In the genomic region with DNA sequence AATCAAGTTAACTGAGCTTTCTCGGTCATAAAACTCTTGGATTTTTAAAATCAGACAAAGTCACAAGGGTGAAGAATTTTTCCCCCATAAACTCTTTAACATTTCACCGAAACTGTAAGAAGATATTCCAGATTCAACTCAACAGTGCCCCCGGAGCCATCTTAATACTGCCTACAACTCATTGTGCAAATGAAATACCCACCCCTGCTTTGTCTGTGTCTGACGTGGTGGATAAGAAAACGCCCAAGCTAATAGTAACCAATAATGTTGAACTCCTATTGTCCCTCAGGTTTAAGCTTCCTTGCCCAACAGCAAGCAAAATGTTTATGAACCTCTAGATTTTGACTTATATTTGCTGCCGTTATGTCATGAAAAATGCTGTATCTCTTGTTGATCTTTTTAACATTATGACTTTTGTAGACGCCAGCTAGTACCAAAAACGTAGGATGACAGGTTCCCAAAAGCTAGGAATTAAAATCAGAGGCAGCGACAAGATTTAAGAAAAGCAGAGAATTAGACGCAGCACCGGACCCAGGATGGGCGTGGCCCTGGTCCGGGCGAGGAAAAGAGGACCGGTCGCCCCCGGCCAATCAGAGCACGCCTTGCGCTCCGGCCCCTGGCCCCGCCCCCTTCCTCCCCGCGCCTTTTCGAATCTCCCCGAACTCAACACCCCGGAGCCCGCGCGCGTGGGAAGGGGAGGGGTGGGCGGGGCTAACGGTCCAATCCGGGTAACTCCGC, we compare ENCODE assay signal across 8 cellular contexts. TPM values are rescaled to one million over a fixed set of nuclear protein-coding genes. Genes with fewer than 3 reads are reported as not detected.
A peak's percentile ranks its signal among the peaks of the same experiment; 100 is the strongest.
DNase-seq lines count a peak whose midpoint lies in the region; ATAC-seq, FAIRE-seq and TF ChIP-seq lines count a peak whose summit lies in the region.

No MANE protein-coding gene starts in this region.

- peak overlapping the region; percentile 79 for H2AFZ ChIP-seq in mammary epithelial cell (ENCODE audit: low read depth, low read length)
- H2AFZ ChIP-seq in smooth muscle cell (ENCODE audit: low read depth), result peak overlapping the region; percentile 80

- H3K36me3 ChIP-seq in mammary epithelial cell (ENCODE audit: insufficient read depth, low read length) (peaks cover 16% of the 10 kb centered on the region), smooth muscle cell (ENCODE audit: low read depth) (no peaks in the 10 kb centered on the region)

- no peak for TF ChIP-seq CTCF in WI38 (IDR thresholded peaks at IDR 0.05; ENCODE audit: low read depth, low read length)
- TF ChIP-seq CTCF in mammary epithelial cell (conservative IDR thresholded peaks at IDR 0.05 in 1 of 2, IDR thresholded peaks at IDR 0.05 in 1 of 2; ENCODE audit: extremely low read depth in 1 of 2, insufficient read depth in 1 of 2, low read depth in 1 of 2, low read length in 2 of 2), result peak; percentile 3 to 13
- no peak for TF ChIP-seq CTCF in smooth muscle cell (IDR thresholded peaks at IDR 0.05; ENCODE audit: borderline replicate concordance, insufficient read depth, poor library complexity, severe bottlenecking)

- in situ Hi-C loops in mammary epithelial cell (cut with MboI; ENCODE audit: low sequenced_read_pairs in 2 of 2), result loop anchor here in 1 of 2 donors (5.0 kb wide), 1 partner anchor 92 kb away; the partner anchor contains the start of gene PAFAH2

- peak; percentile 25 for FAIRE-seq in A204.1 (lab: Jason Lieb, UNC)

- no peaks in the 10 kb centered on the region for H3K27me3 ChIP-seq in mammary epithelial cell (ENCODE audit: insufficient read depth, low read length)
- H3K27me3 ChIP-seq in smooth muscle cell (ENCODE audit: low read depth), result no peaks in the 10 kb centered on the region

- H3K9ac ChIP-seq in mammary epithelial cell (ENCODE audit: insufficient read depth, low read length) (peak overlapping the region; percentile 75), smooth muscle cell (ENCODE audit: low read depth) (peak overlapping the region; percentile 69)

- no peaks in the 10 kb centered on the region for H3K9me3 ChIP-seq in mammary epithelial cell (replicated peaks; ENCODE audit: insufficient read depth, low read length)
- H3K9me3 ChIP-seq in smooth muscle cell (replicated peaks; ENCODE audit: low read depth), result no peaks in the 10 kb centered on the region

- DNase-seq in NCI-H2227 (lab: John Stamatoyannopoulos, UW; ENCODE audit: unreplicated experiment) (peak; percentile 97), mammary epithelial cell (peak; percentile 83), iPS-NIHi7 (ENCODE audit: extremely low spot score) (peak; percentile 94), smooth muscle cell (lab: John Stamatoyannopoulos, UW; ENCODE audit: unreplicated experiment) (peak; percentile 83)

- peak; percentile 51 for ATAC-seq in GM18870 (IDR thresholded peaks at IDR 0.05; ENCODE audit: unreplicated experiment)
- ATAC-seq in HG03139 (IDR thresholded peaks at IDR 0.05; ENCODE audit: unreplicated experiment), result peak; percentile 65

- dilution Hi-C loops in mammary epithelial cell (cut with HindIII; ENCODE audit: low sequenced_read_pairs), result no loop called here

- WGBS in mammary epithelial cell (ENCODE audit: low coverage, missing lambda C conversion rate), result 1% methylated on average over 9 of the region's 34 CpGs
- 4% methylated on average over 18 of the region's 34 CpGs for WGBS in smooth muscle cell (ENCODE audit: low lambda C conversion rate)

- H3K79me2 ChIP-seq in mammary epithelial cell (ENCODE audit: insufficient read depth, low read length), result peaks cover 34% of the 10 kb centered on the region
- H3K79me2 ChIP-seq in smooth muscle cell (ENCODE audit: low read depth), result peaks cover 26% of the 10 kb centered on the region

- H3K27ac ChIP-seq in mammary epithelial cell (ENCODE audit: insufficient read depth, low read depth, low read length) (peak overlapping the region; percentile 87), smooth muscle cell (ENCODE audit: low read depth) (no peak overlapping the region)

- CTCF ChIA-PET in mammary epithelial cell (lab: Charles Lee; ENCODE audit: low non-redundant PET), result interaction anchor here (0.5 kb wide), 1 partner anchor 100 kb away, joined by 7 read pairs; no protein-coding TSS in a partner anchor

- intact Hi-C loops in mammary epithelial cell (cut with micrococcal nuclease), result loop anchor here (2.0 kb wide), 1 partner anchor 94 kb away; the partner anchor contains the start of gene PAFAH2

- H3K4me3 ChIP-seq in WI38 (ENCODE audit: low read depth, low read length), result peak overlapping the region; percentile 77
- peak overlapping the region; percentile 72 to 94 (median 89) for H3K4me3 ChIP-seq in mammary epithelial cell (replicated peaks in 1 of 3; ENCODE audit: insufficient read depth in 1 of 3, low read depth in 2 of 3, low read length in 3 of 3)
- peak overlapping the region; percentile 78 for H3K4me3 ChIP-seq in smooth muscle cell

- peaks cover 16% of the 10 kb centered on the region for H3K4me1 ChIP-seq in mammary epithelial cell (ENCODE audit: insufficient read depth, low read length)
- H3K4me1 ChIP-seq in smooth muscle cell (ENCODE audit: low read depth), result peaks cover 17% of the 10 kb centered on the region

- H3F3A ChIP-seq in smooth muscle cell (ENCODE audit: low read depth), result peaks cover 6% of the 10 kb centered on the region

- H4K20me1 ChIP-seq in mammary epithelial cell (ENCODE audit: insufficient read depth, low read length) (no peaks in the 10 kb centered on the region), smooth muscle cell (ENCODE audit: low read depth) (peaks cover 25% of the 10 kb centered on the region)

- BruUV-seq in mammary epithelial cell (replicated peaks; lab: Mats Ljungman, UMichigan), result TSS peak; percentile 82

- H3K4me2 ChIP-seq in mammary epithelial cell (ENCODE audit: insufficient read depth, low read depth, low read length) (peak overlapping the region; percentile 80), smooth muscle cell (peak overlapping the region; percentile 95)

RNA-seq across cellular contexts. Expression of gene STMN1, which starts 1.1 kb away (rescaled TPM):
- total RNA-seq in mammary epithelial cell, result 100 to 1,000 TPM in 1 of 2 donors, 10 to 100 TPM in 1; 42.5 to 202 TPM
- 73.8 TPM for polyA plus RNA-seq in mammary epithelial cell
- 50.2 TPM for polyA minus RNA-seq in mammary epithelial cell
- total RNA-seq in smooth muscle cell, result 112 and 115 TPM in 2 replicates
- polyA plus RNA-seq in smooth muscle cell, result 309 and 331 TPM in 2 replicates

RNA-seq across cellular contexts. Expression of gene PAQR7, which starts 29.6 kb away (rescaled TPM):
- 10 to 100 TPM; 21.6 to 28.3 TPM for total RNA-seq in mammary epithelial cell
- 18.2 TPM for polyA plus RNA-seq in mammary epithelial cell
- polyA minus RNA-seq in mammary epithelial cell, result 17.3 TPM
- total RNA-seq in smooth muscle cell, result 8.8 and 10.0 TPM in 2 replicates
- polyA plus RNA-seq in smooth muscle cell, result 2.9 and 3.7 TPM in 2 replicates

RNA-seq across cellular contexts. Expression of gene AUNIP, which starts 45.9 kb away (rescaled TPM):
- 1 to 10 TPM; 5.7 to 9.3 TPM for total RNA-seq in mammary epithelial cell
- 9.9 TPM for polyA plus RNA-seq in mammary epithelial cell
- polyA minus RNA-seq in mammary epithelial cell, result 10.2 TPM
- 0.18 and 2.1 TPM in 2 replicates for total RNA-seq in smooth muscle cell
- polyA plus RNA-seq in smooth muscle cell, result 1.1 and 1.3 TPM in 2 replicates

Comparison
In these comparisons a context has a peak if more than half of its experiments do, and no peak if none do; other contexts are left out.
1. CTCF ChIP-seq: peak in mammary epithelial cell (2 of 2); none in WI38 (single experiment) and smooth muscle cell (single experiment).
2. Peak in every context shown above with its lines, with median percentiles within 50 percentile points of each other: DNase-seq and H3K4me3 ChIP-seq.